ENCODE assay signal across 22 cellular contexts in genomic region chr12:71954040-71954649, GRCh38. TPM values are rescaled to one million over a fixed set of nuclear protein-coding genes. Genes with fewer than 3 reads are reported as not detected.
DNase-seq lines count a peak whose midpoint lies in the region; ATAC-seq lines count a peak whose summit lies in the region.
"Had no signal": no experiment of that assay in that cellular context is flagged by ENCODE, and none has a peak within 500 bp of the region (broad histone marks: within the 10 kb centered on the region; RNA-seq: fewer than 3 reads in every experiment).

No MANE protein-coding gene starts in this region.

- no peaks in the 10 kb centered on the region for H3K4me1 Mint-ChIP-seq in stimulated activated naive B cell treated with anti-CD40 and anti-IgM and Interleukin-4, amounts not matched to agents 10 μg/mL and 1 μg/mL and 100 μg/mL, for 72 hours
- H3K4me1 Mint-ChIP-seq: B cell had no signal

- H3K27ac Mint-ChIP-seq in stimulated activated naive B cell treated with anti-CD40 and anti-IgM and Interleukin-4, amounts not matched to agents 10 μg/mL and 1 μg/mL and 100 μg/mL, for 72 hours = peak overlapping the region; percentile 27
- H3K27ac Mint-ChIP-seq: B cell had no signal

- peak; percentile 20 for DNase-seq in CMK (ENCODE audit: low read depth)
- DNase-seq in OCI-M1 (lab: John Stamatoyannopoulos, UW) = peak; percentile 7
- no peak for DNase-seq in left lobe of liver (ENCODE audit: low spot score)
- DNase-seq in stimulated activated naive B cell treated with anti-CD40 and anti-IgM and Interleukin-4, amounts not matched to agents 10 μg/mL and 1 μg/mL and 100 μg/mL, for 72 hours = no peak
- DNase-seq in islet precursor cell = no peak
- no peak for DNase-seq in HuH-7 (ENCODE audit: low spot score)
- DNase-seq: DMS79; MG63; NCI-H1436; NCI-H187 treated with DMSO at 0.1 percent for 48 hours; NCI-H2107; NCI-H226; NCI-H510A treated with DMSO at 0.1 percent for 48 hours; NCI-H748 treated with DMSO at 0.1 percent for 48 hours; NK-92 treated with Interleukin-12 subunit alpha and Interleukin-12 subunit beta, amount 100 ng/mL, for 24 hours; SIG-M5; SK-N-SH had no signal

- no peaks in the 10 kb centered on the region for H3K36me3 Mint-ChIP-seq in stimulated activated naive B cell treated with anti-CD40 and anti-IgM and Interleukin-4, amounts not matched to agents 10 μg/mL and 1 μg/mL and 100 μg/mL, for 72 hours

- H3K9me3 Mint-ChIP-seq in stimulated activated naive B cell treated with anti-CD40 and anti-IgM and Interleukin-4, amounts not matched to agents 10 μg/mL and 1 μg/mL and 100 μg/mL, for 72 hours = no peaks in the 10 kb centered on the region

- ATAC-seq in left lobe of liver = peak; percentile 17
- no peak for ATAC-seq in stimulated activated naive B cell treated with anti-CD40 and anti-IgM and Interleukin-4, amounts not matched to agents 10 μg/mL and 1 μg/mL and 100 μg/mL, for 72 hours (replicated peaks)
- no peak for ATAC-seq in HG02798 (IDR thresholded peaks at IDR 0.05; ENCODE audit: poor library complexity, unreplicated experiment)
- ATAC-seq: HCT116, Panc1 had no signal

- peaks cover 23 to 43% of the 10 kb centered on the region in 2 donors for H3K27me3 Mint-ChIP-seq in stimulated activated naive B cell treated with anti-CD40 and anti-IgM and Interleukin-4, amounts not matched to agents 10 μg/mL and 1 μg/mL and 100 μg/mL, for 72 hours

- H3K4me3 Mint-ChIP-seq in stimulated activated naive B cell treated with anti-CD40 and anti-IgM and Interleukin-4, amounts not matched to agents 10 μg/mL and 1 μg/mL and 100 μg/mL, for 72 hours = no peak overlapping the region
- H3K4me3 Mint-ChIP-seq: B cell had no signal

RNA-seq across cellular contexts. Expression of gene TPH2, which starts 15.5 kb away (rescaled TPM):
- total RNA-seq in left lobe of liver = not detected
- total RNA-seq: B cell, LHCN-M2 had no signal

Comparison
In these comparisons a context has a peak if more than half of its experiments do, and no peak if none do; other contexts are left out.
1. DNase-seq: peak in CMK (single experiment) and OCI-M1 (single experiment); none in left lobe of liver (single experiment), stimulated activated naive B cell treated with anti-CD40 and anti-IgM and Interleukin-4, amounts not matched to agents 10 μg/mL and 1 μg/mL and 100 μg/mL, for 72 hours (single experiment), islet precursor cell (single experiment) and HuH-7 (single experiment).